1 cellular context compared by ENCODE assay signal in the genomic region with DNA sequence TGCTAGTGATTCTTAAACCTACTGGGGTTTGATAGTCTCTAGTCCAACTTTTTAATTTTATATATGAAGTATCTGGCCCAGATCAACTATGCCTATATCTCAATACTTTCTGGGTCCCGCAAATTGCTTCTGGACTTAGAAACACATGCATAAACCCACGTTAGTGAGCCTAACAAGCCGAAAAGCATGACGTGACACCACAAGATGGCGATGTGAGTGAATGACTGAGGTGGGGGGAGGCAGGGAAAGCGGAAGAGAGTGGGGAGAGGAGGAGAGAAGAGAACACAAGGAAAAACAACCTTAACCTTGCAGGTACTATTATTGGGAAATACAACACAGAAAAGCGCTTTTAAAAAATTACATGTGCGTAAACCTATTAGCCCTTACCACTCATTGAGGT.
A peak's percentile ranks its signal among the peaks of the same experiment; 100 is the strongest.
TF ChIP-seq lines count a peak whose summit lies in the region.

No MANE protein-coding gene starts in this region.

TF ChIP-seq in HepG2, 621 proteins besides CTCF, POLR2A, EP300 and RAD21:
- TF ChIP-seq ZNF737 (CRISPR knock-in tag; IDR thresholded peaks at IDR 0.05; ENCODE audit: borderline replicate concordance): no peak
- TF ChIP-seq ZBTB38 (CRISPR knock-in tag; IDR thresholded peaks at IDR 0.05): peak; percentile 58; the same call in 1 of the 2 replicates
- peak; percentile 64 for TF ChIP-seq PATZ1 (CRISPR knock-in tag; IDR thresholded peaks at IDR 0.05)
- TF ChIP-seq, protein P1, sequence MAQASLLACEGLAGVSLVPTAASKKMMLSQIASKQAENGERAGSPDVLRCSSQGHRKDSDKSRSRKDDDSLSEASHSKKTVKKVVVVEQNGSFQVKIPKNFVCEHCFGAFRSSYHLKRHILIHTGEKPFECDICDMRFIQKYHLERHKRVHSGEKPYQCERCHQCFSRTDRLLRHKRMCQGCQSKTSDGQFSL (CRISPR knock-in tag; IDR thresholded peaks at IDR 0.05): peak; percentile 89
